9 cellular contexts compared by ENCODE assay signal in the genomic region with DNA sequence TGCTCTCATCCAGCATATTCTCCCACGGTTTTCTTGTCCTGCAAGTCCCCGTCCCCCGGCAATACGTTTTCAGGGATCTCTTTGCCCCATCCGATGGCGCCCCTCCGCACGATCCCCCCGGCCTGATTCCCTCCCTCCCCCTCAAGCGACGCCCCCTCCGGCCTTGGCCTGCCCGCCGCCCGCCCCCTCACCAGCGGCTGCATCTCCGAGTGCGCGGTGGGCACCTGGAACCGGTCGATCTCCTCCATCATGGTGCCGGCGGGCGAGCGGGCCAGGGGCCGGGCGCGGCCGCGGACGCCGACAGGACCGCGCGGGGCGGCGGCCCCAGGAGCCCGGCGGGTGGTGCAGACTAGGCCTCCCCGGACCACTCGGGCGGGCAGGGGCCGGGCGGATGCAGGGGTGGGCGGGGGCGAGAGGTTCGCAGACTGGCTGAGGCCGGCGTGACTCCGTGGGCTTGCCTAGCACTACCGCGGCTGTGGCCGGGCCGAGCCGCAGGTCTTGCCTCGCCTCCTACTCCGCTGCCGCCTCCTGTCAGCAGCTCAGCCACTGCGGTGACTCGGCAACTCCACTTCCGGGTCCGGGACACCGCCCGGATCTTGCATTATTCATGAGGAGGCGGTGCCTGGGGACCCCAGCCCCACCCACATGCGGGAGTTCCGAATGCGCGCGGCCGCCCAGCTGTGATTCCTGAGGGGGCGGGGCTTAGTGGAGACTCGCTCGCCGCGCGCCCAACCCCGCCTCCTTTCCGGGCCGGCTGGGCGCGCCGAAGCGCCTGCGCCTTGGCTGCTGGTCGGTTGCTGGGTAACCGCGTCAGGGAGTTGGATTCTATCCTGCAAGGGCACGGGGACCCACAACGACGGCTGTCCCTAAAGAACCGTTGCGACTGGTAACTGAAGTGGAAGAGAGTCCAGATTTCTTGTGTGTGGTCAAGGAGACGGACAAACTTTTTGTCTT. TPM values are rescaled to one million over a fixed set of nuclear protein-coding genes. Genes with fewer than 3 reads are reported as not detected.
DNase-seq lines count a peak whose midpoint lies in the region; ATAC-seq and TF ChIP-seq lines count a peak whose summit lies in the region.
"Had no signal": no experiment of that assay in that cellular context is flagged by ENCODE, and none has a peak within 500 bp of the region (broad histone marks: within the 10 kb centered on the region; RNA-seq: fewer than 3 reads in every experiment).

Gene DNAI1 (plus strand): TSS at position 793 of the 954 bp plus-strand sequence. CDS start 201 bp downstream, outside the sequence.
A gene with protein sequence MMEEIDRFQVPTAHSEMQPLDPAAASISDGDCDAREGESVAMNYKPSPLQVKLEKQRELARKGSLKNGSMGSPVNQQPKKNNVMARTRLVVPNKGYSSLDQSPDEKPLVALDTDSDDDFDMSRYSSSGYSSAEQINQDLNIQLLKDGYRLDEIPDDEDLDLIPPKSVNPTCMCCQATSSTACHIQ (minus strand): TSS at position 558 of the 954 bp plus-strand sequence. CDS start 307 bp downstream, at position 251.

- POLR2A ChIA-PET in activated B cell treated with CpG ODN at 0.5 μM for 24 hours (lab: Charles Lee) = interaction anchor here (0.5 to 2.0 kb wide), 9 partner anchors 9 to 1162 kb away, joined by 3 to 7 read pairs (median 4); partner anchors contain the start of genes DCTN3, ENHO, RPP25L and SIGMAR1

- H3K4me2 ChIP-seq in smooth muscle cell = peak within 1 kb of the TSS; percentile 86

- H3K79me2 ChIP-seq in smooth muscle cell (ENCODE audit: low read depth) = peaks cover 46% of the 10 kb centered on the region

- peaks cover 34% of the 10 kb centered on the region for H3K4me1 Mint-ChIP-seq in activated B cell treated with CpG ODN at 0.5 μM for 24 hours

- no peaks in the 10 kb centered on the region for H3F3A ChIP-seq in smooth muscle cell (ENCODE audit: low read depth)

- TF ChIP-seq CTCF in AG09309 (IDR thresholded peaks at IDR 0.05; ENCODE audit: control insufficient read depth, insufficient read depth, low read depth, low read length, missing control alignments) (no peak), activated B cell treated with CpG ODN at 0.5 μM for 24 hours (IDR thresholded peaks at IDR 0.05) (no peak), smooth muscle cell (IDR thresholded peaks at IDR 0.05; ENCODE audit: borderline replicate concordance, insufficient read depth, poor library complexity, severe bottlenecking) (no peak)

- H4K20me1 ChIP-seq in smooth muscle cell (ENCODE audit: low read depth) = peaks cover 36% of the 10 kb centered on the region

- 2% methylated on average over 50 of the region's 94 CpGs for WGBS in smooth muscle cell (ENCODE audit: low lambda C conversion rate)

- peaks cover 12% of the 10 kb centered on the region for H3K27me3 Mint-ChIP-seq in activated B cell treated with CpG ODN at 0.5 μM for 24 hours

- no peaks in the 10 kb centered on the region for H3K36me3 ChIP-seq in smooth muscle cell (ENCODE audit: low read depth)

- DNase-seq in AG09309 (ENCODE audit: low read depth) (peak; percentile 88), NCI-H226 (peak; percentile 83), activated B cell treated with CpG ODN at 0.5 μM for 24 hours (peak; percentile 99), caudate nucleus (lab: John Stamatoyannopoulos, UW) (peak; percentile 74 to 100 (median 99)), iPS-NIHi7 (ENCODE audit: extremely low spot score) (peak; percentile 99), smooth muscle cell (lab: John Stamatoyannopoulos, UW; ENCODE audit: unreplicated experiment) (peak; percentile 95)

- H3K27me3 ChIP-seq in smooth muscle cell (ENCODE audit: low read depth) = no peaks in the 10 kb centered on the region

- intact Hi-C loops in activated B cell treated with CpG ODN at 0.5 μM for 24 hours (cut with micrococcal nuclease) = loop anchor here (1.0 to 5.0 kb wide), 12 partner anchors 21 to 653 kb away; partner anchors contain the start of genes DNAJB5, KIF24, NUDT2 and RPP25L

- peaks cover 5% of the 10 kb centered on the region for H3K4me1 ChIP-seq in smooth muscle cell (ENCODE audit: low read depth)

- CTCF ChIA-PET in activated B cell treated with CpG ODN at 0.5 μM for 24 hours (lab: Charles Lee) = interaction anchor here (0.5 to 1.1 kb wide), 5 partner anchors 127 to 208 kb away, joined by 3 read pairs; no protein-coding TSS in a partner anchor

- peak within 1 kb of the TSS; percentile 88 for H3K9ac ChIP-seq in smooth muscle cell (ENCODE audit: low read depth)

- H3K36me3 Mint-ChIP-seq in activated B cell treated with CpG ODN at 0.5 μM for 24 hours (ENCODE audit: low read depth) = no peaks in the 10 kb centered on the region

- H3K4me3 Mint-ChIP-seq in activated B cell treated with CpG ODN at 0.5 μM for 24 hours = peak within 1 kb of the TSS; percentile 90

- peak within 1 kb of the TSS; percentile 68 for H3K27ac Mint-ChIP-seq in activated B cell treated with CpG ODN at 0.5 μM for 24 hours

- H3K9me3 ChIP-seq in smooth muscle cell (replicated peaks; ENCODE audit: low read depth) = no peaks in the 10 kb centered on the region

- ATAC-seq in GM19023 (IDR thresholded peaks at IDR 0.05; ENCODE audit: unreplicated experiment) = peak; percentile 97
- peak; percentile 95 for ATAC-seq in HG03196 (IDR thresholded peaks at IDR 0.05; ENCODE audit: unreplicated experiment)
- ATAC-seq in activated B cell treated with CpG ODN at 0.5 μM for 24 hours (ENCODE audit: low read depth) = peak; percentile 92

- peak within 1 kb of the TSS; percentile 38 for H3K27ac ChIP-seq in caudate nucleus (ENCODE audit: low read depth, low read length)
- H3K27ac ChIP-seq in smooth muscle cell (ENCODE audit: low read depth) = peak within 1 kb of the TSS; percentile 51

- peak within 1 kb of the TSS; percentile 80 for H2AFZ ChIP-seq in smooth muscle cell (ENCODE audit: low read depth)

- no peaks in the 10 kb centered on the region for H3K9me3 Mint-ChIP-seq in activated B cell treated with CpG ODN at 0.5 μM for 24 hours

- H3K4me3 ChIP-seq in AG09309 (ENCODE audit: control insufficient read depth, low read depth, low read length) (peak within 1 kb of the TSS; percentile 81), smooth muscle cell (peak within 1 kb of the TSS; percentile 85)

RNA-seq across cellular contexts. Expression of gene DNAI1, which starts in this region (rescaled TPM):
- total RNA-seq in activated B cell treated with CpG ODN at 0.5 μM for 24 hours = not detected in 2 replicates
- 0.13 TPM in 1 of 2 replicates, not detected in the other for total RNA-seq in smooth muscle cell
- polyA plus RNA-seq in smooth muscle cell = 0.31 TPM in 1 of 2 replicates, not detected in the other
- total RNA-seq: T-helper 1 cell treated with Interleukin-12 subunit alpha and Interleukin-12 subunit beta and Interleukin-4 antibody, amounts not matched to agents 30 ng/mL and 1 ng/mL, for 36 hours had no signal

RNA-seq across cellular contexts. Expression of the second gene that starts in this region (rescaled TPM):
- 13.5 and 16.9 TPM in 2 replicates for total RNA-seq in activated B cell treated with CpG ODN at 0.5 μM for 24 hours
- total RNA-seq in smooth muscle cell = 13.3 and 21.0 TPM in 2 replicates
- polyA plus RNA-seq in smooth muscle cell = 29.4 and 29.5 TPM in 2 replicates

Comparison
In these comparisons a context has a peak if more than half of its experiments do, and no peak if none do; other contexts are left out.
1. Peak in every context shown above with its lines: DNase-seq, ATAC-seq, H3K4me3 ChIP-seq and H3K27ac ChIP-seq.